1 cellular context compared by ENCODE assay signal in genomic region chr16:81444448-81445121, GRCh38.
TF ChIP-seq lines count a peak whose summit lies in the region.

CMIP (plus strand) TSS chr16:81444808.

TF ChIP-seq in GM23338, 12 proteins besides CTCF, POLR2A, EP300 and RAD21 (continued from another document):
- no peak for TF ChIP-seq ZNF462 (CRISPR knock-in tag; IDR thresholded peaks at IDR 0.05)
- TF ChIP-seq POLR2AphosphoS5 (IDR thresholded peaks at IDR 0.05; ENCODE audit: low read depth): no peak
- no peak for TF ChIP-seq EZH2 (IDR thresholded peaks at IDR 0.05; ENCODE audit: low read depth, unreplicated experiment)
- TF ChIP-seq JUNB (IDR thresholded peaks at IDR 0.05; ENCODE audit: unreplicated experiment): no peak
- TF ChIP-seq ZNF331 (CRISPR knock-in tag; IDR thresholded peaks at IDR 0.05; ENCODE audit: low read depth): no peak
